14 cellular contexts compared by ENCODE assay signal in the genomic region with DNA sequence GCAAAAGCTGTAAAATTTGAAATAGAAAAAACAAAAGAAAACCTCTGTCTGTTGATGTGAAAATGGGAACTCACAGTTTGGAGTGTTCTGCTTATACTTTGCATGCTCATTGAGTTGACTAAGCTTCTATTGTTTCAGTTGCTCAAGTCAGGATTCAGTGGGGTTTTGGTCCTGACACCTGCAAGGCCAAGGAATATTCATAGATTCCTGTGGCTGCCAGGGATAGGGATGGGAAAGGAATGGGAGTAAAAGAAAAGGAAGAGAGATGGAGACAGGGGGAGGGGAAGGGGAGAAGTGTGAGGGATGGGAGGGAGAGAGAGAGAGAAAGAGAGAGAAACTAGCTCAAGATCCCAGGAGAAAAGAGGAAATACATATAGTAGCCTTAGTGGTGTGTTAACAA.
"Had no signal": no experiment of that assay in that cellular context is flagged by ENCODE, and none has a peak within 500 bp of the region (broad histone marks: within the 10 kb centered on the region; RNA-seq: fewer than 3 reads in every experiment).

No MANE protein-coding gene starts in this region.

- H3K4me3 ChIP-seq: heart right ventricle had no signal

- H3K9me3 ChIP-seq: heart right ventricle had no signal

- H3K27me3 Mint-ChIP-seq: activated CD4-positive, alpha-beta memory T cell treated with anti-CD3 and anti-CD28 coated beads for 36 hours; activated CD4-positive, alpha-beta T cell treated with anti-CD3 and anti-CD28 coated beads for 36 hours; activated CD8-positive, alpha-beta memory T cell treated with anti-CD3 and anti-CD28 coated beads, Interleukin-2, amount 10 ng/mL, durations not matched to agents 7 days and 5 days; activated naive CD8-positive, alpha-beta T cell; progenitor cell of endocrine pancreas had no signal

- DNase-seq: activated CD4-positive, alpha-beta memory T cell treated with anti-CD3 and anti-CD28 coated beads for 36 hours; activated CD4-positive, alpha-beta T cell treated with anti-CD3 and anti-CD28 coated beads for 36 hours; activated CD8-positive, alpha-beta memory T cell treated with anti-CD3 and anti-CD28 coated beads, Interleukin-2, amount 10 ng/mL, durations not matched to agents 7 days and 5 days; cerebellar nuclear complex; cortex of kidney; heart right ventricle; kidney; occipital lobe; right cardiac atrium; stimulated activated CD4-positive, alpha-beta T cell treated with anti-CD3 and anti-CD28 coated beads, Interleukin-4, amount 100 ng/mL, for 4 hours; stimulated activated naive B cell treated with anti-CD40 and anti-IgM and Interleukin-4, amounts not matched to agents 10 μg/mL and 1 μg/mL and 100 μg/mL, for 72 hours had no signal

- H3K36me3 Mint-ChIP-seq: activated CD4-positive, alpha-beta memory T cell treated with anti-CD3 and anti-CD28 coated beads for 36 hours; activated CD8-positive, alpha-beta memory T cell treated with anti-CD3 and anti-CD28 coated beads, Interleukin-2, amount 10 ng/mL, durations not matched to agents 7 days and 5 days; activated naive CD8-positive, alpha-beta T cell; stimulated activated naive B cell treated with anti-CD40 and anti-IgM and Interleukin-4, amounts not matched to agents 10 μg/mL and 1 μg/mL and 100 μg/mL, for 72 hours had no signal

- H3K9me3 Mint-ChIP-seq: activated CD4-positive, alpha-beta memory T cell treated with anti-CD3 and anti-CD28 coated beads for 36 hours; stimulated activated naive B cell treated with anti-CD40 and anti-IgM and Interleukin-4, amounts not matched to agents 10 μg/mL and 1 μg/mL and 100 μg/mL, for 72 hours had no signal

- H3K27ac Mint-ChIP-seq: activated CD4-positive, alpha-beta memory T cell treated with anti-CD3 and anti-CD28 coated beads for 36 hours; activated CD4-positive, alpha-beta T cell treated with anti-CD3 and anti-CD28 coated beads for 36 hours; activated CD8-positive, alpha-beta memory T cell treated with anti-CD3 and anti-CD28 coated beads, Interleukin-2, amount 10 ng/mL, durations not matched to agents 7 days and 5 days; activated naive CD8-positive, alpha-beta T cell; progenitor cell of endocrine pancreas; stimulated activated naive B cell treated with anti-CD40 and anti-IgM and Interleukin-4, amounts not matched to agents 10 μg/mL and 1 μg/mL and 100 μg/mL, for 72 hours had no signal

- H3K36me3 ChIP-seq: heart right ventricle had no signal

- H3K27ac ChIP-seq: heart right ventricle had no signal

- H3K4me1 Mint-ChIP-seq: activated CD4-positive, alpha-beta T cell treated with anti-CD3 and anti-CD28 coated beads for 36 hours; activated CD8-positive, alpha-beta memory T cell treated with anti-CD3 and anti-CD28 coated beads, Interleukin-2, amount 10 ng/mL, durations not matched to agents 7 days and 5 days; stimulated activated naive B cell treated with anti-CD40 and anti-IgM and Interleukin-4, amounts not matched to agents 10 μg/mL and 1 μg/mL and 100 μg/mL, for 72 hours had no signal

- ATAC-seq: activated CD4-positive, alpha-beta T cell treated with anti-CD3 and anti-CD28 coated beads for 36 hours; activated CD8-positive, alpha-beta memory T cell treated with anti-CD3 and anti-CD28 coated beads, Interleukin-2, amount 10 ng/mL, durations not matched to agents 7 days and 5 days; esophagus mucosa; heart right ventricle; right cardiac atrium; stimulated activated naive B cell treated with anti-CD40 and anti-IgM and Interleukin-4, amounts not matched to agents 10 μg/mL and 1 μg/mL and 100 μg/mL, for 72 hours had no signal

- H3K4me3 Mint-ChIP-seq: activated CD4-positive, alpha-beta memory T cell treated with anti-CD3 and anti-CD28 coated beads for 36 hours; activated CD4-positive, alpha-beta T cell treated with anti-CD3 and anti-CD28 coated beads for 36 hours; activated CD8-positive, alpha-beta memory T cell treated with anti-CD3 and anti-CD28 coated beads, Interleukin-2, amount 10 ng/mL, durations not matched to agents 7 days and 5 days; activated naive CD8-positive, alpha-beta T cell; stimulated activated naive B cell treated with anti-CD40 and anti-IgM and Interleukin-4, amounts not matched to agents 10 μg/mL and 1 μg/mL and 100 μg/mL, for 72 hours had no signal

- H3K27me3 ChIP-seq: heart right ventricle had no signal
